Comparison of ENCODE assay signal across 29 cellular contexts in genomic region chr15:47834093-47834492, GRCh38.
"Had no signal": no experiment of that assay in that cellular context is flagged by ENCODE, and none has a peak within 500 bp of the region (broad histone marks: within the 10 kb centered on the region; RNA-seq: fewer than 3 reads in every experiment).

No MANE protein-coding gene starts in this region.

- H3K4me1 Mint-ChIP-seq: activated CD4-positive, alpha-beta memory T cell treated with anti-CD3 and anti-CD28 coated beads, Interleukin-2, amount 10 ng/mL, durations not matched to agents 7 days and 5 days; activated CD4-positive, alpha-beta T cell treated with anti-CD3 and anti-CD28 coated beads, Interleukin-2, amount 10 ng/mL, durations not matched to agents 7 days and 5 days; activated naive CD4-positive, alpha-beta T cell treated with anti-CD3 and anti-CD28 coated beads, Interleukin-2, amount 10 ng/mL, durations not matched to agents 7 days and 5 days; activated naive CD8-positive, alpha-beta T cell treated with anti-CD3 and anti-CD28 coated beads, Interleukin-2, amount 10 ng/mL, durations not matched to agents 7 days and 5 days; brain; central memory CD8-positive, alpha-beta T cell; endodermal cell had no signal

- H3K27ac Mint-ChIP-seq: activated CD4-positive, alpha-beta memory T cell treated with anti-CD3 and anti-CD28 coated beads, Interleukin-2, amount 10 ng/mL, durations not matched to agents 7 days and 5 days; activated CD4-positive, alpha-beta T cell treated with anti-CD3 and anti-CD28 coated beads, Interleukin-2, amount 10 ng/mL, durations not matched to agents 7 days and 5 days; activated naive CD4-positive, alpha-beta T cell treated with anti-CD3 and anti-CD28 coated beads, Interleukin-2, amount 10 ng/mL, durations not matched to agents 7 days and 5 days; activated naive CD4-positive, alpha-beta T cell treated with anti-CD3 and anti-CD28 coated beads, Interleukin-2, amount 50 U/mL, for 72 hours; activated naive CD8-positive, alpha-beta T cell treated with anti-CD3 and anti-CD28 coated beads, Interleukin-2, amount 10 ng/mL, durations not matched to agents 7 days and 5 days; activated T-cell treated with anti-CD3 and anti-CD28 coated beads, Interleukin-2, amount 50 U/mL, for 24 hours; activated T-cell treated with anti-CD3 and anti-CD28 coated beads, Interleukin-2, amount 50 U/mL, for 72 hours; brain; dendritic cell treated with granulocyte-macrophage colony-stimulating factor and Interleukin-4, amounts not matched to agents 40 ng/mL and 50 ng/mL, for 4 days; endodermal cell had no signal

- H3K27ac ChIP-seq: ascending aorta, breast epithelium, coronary artery, esophagus muscularis mucosa had no signal

- H3K4me3 Mint-ChIP-seq: activated CD4-positive, alpha-beta memory T cell treated with anti-CD3 and anti-CD28 coated beads, Interleukin-2, amount 10 ng/mL, durations not matched to agents 7 days and 5 days; activated CD4-positive, alpha-beta T cell treated with anti-CD3 and anti-CD28 coated beads, Interleukin-2, amount 10 ng/mL, durations not matched to agents 7 days and 5 days; activated naive CD4-positive, alpha-beta T cell treated with anti-CD3 and anti-CD28 coated beads, Interleukin-2, amount 10 ng/mL, durations not matched to agents 7 days and 5 days; activated naive CD8-positive, alpha-beta T cell treated with anti-CD3 and anti-CD28 coated beads, Interleukin-2, amount 10 ng/mL, durations not matched to agents 7 days and 5 days; activated T-cell treated with anti-CD3 and anti-CD28 coated beads, Interleukin-2, amount 50 U/mL, for 24 hours; activated T-cell treated with anti-CD3 and anti-CD28 coated beads, Interleukin-2, amount 50 U/mL, for 72 hours; brain; central memory CD8-positive, alpha-beta T cell; dendritic cell treated with granulocyte-macrophage colony-stimulating factor and Interleukin-4, amounts not matched to agents 40 ng/mL and 50 ng/mL, for 4 days; endodermal cell had no signal

- H3K27me3 Mint-ChIP-seq: activated CD4-positive, alpha-beta memory T cell treated with anti-CD3 and anti-CD28 coated beads, Interleukin-2, amount 10 ng/mL, durations not matched to agents 7 days and 5 days; activated CD4-positive, alpha-beta T cell treated with anti-CD3 and anti-CD28 coated beads, Interleukin-2, amount 10 ng/mL, durations not matched to agents 7 days and 5 days; activated naive CD4-positive, alpha-beta T cell treated with anti-CD3 and anti-CD28 coated beads, Interleukin-2, amount 10 ng/mL, durations not matched to agents 7 days and 5 days; activated naive CD8-positive, alpha-beta T cell treated with anti-CD3 and anti-CD28 coated beads, Interleukin-2, amount 10 ng/mL, durations not matched to agents 7 days and 5 days; activated T-cell treated with anti-CD3 and anti-CD28 coated beads, Interleukin-2, amount 50 U/mL, for 24 hours; central memory CD8-positive, alpha-beta T cell; dendritic cell treated with granulocyte-macrophage colony-stimulating factor and Interleukin-4, amounts not matched to agents 40 ng/mL and 50 ng/mL, for 4 days had no signal

- H3K4me1 ChIP-seq: ascending aorta, breast epithelium, esophagus muscularis mucosa had no signal

- ATAC-seq: activated naive CD4-positive, alpha-beta T cell treated with anti-CD3 and anti-CD28 coated beads, Interleukin-2, amount 50 U/mL, for 72 hours; activated T-cell treated with anti-CD3 and anti-CD28 coated beads, Interleukin-2, amount 50 U/mL, for 72 hours had no signal

- H3K9me3 ChIP-seq: ascending aorta, breast epithelium, esophagus muscularis mucosa had no signal

- H3K36me3 Mint-ChIP-seq: activated naive CD4-positive, alpha-beta T cell treated with anti-CD3 and anti-CD28 coated beads, Interleukin-2, amount 10 ng/mL, durations not matched to agents 7 days and 5 days; activated naive CD4-positive, alpha-beta T cell treated with anti-CD3 and anti-CD28 coated beads, Interleukin-2, amount 50 U/mL, for 72 hours; activated naive CD8-positive, alpha-beta T cell treated with anti-CD3 and anti-CD28 coated beads, Interleukin-2, amount 10 ng/mL, durations not matched to agents 7 days and 5 days; brain had no signal

- H3K36me3 ChIP-seq: ascending aorta, breast epithelium, esophagus muscularis mucosa had no signal

- H3K4me3 ChIP-seq: ascending aorta, breast epithelium, coronary artery, dorsolateral prefrontal cortex, esophagus muscularis mucosa had no signal

- H3K27me3 ChIP-seq: ascending aorta, breast epithelium, dorsolateral prefrontal cortex, esophagus muscularis mucosa had no signal

- DNase-seq: activated CD4-positive, alpha-beta memory T cell treated with anti-CD3 and anti-CD28 coated beads, Interleukin-2, amount 10 ng/mL, durations not matched to agents 7 days and 5 days; activated CD4-positive, alpha-beta T cell treated with anti-CD3 and anti-CD28 coated beads for 4 hours; activated CD4-positive, alpha-beta T cell treated with anti-CD3 and anti-CD28 coated beads, Interleukin-2, amount 10 ng/mL, durations not matched to agents 7 days and 5 days; activated CD4-positive, alpha-beta T cell treated with anti-CD3 and anti-CD28 coated beads, Interleukin-2, amount 50 U/mL, for 4 hours; activated CD4-positive, CD25-positive, alpha-beta regulatory T cell; activated CD4-positive, CD25-positive, alpha-beta regulatory T cell treated with anti-CD3 and anti-CD28 coated beads, Interleukin-2, amount 50 U/mL, for 72 hours; activated CD8-positive, alpha-beta memory T cell treated with anti-CD3 and anti-CD28 coated beads, Interleukin-2, amount 50 U/mL, for 48 hours; activated gamma-delta T cell; activated naive CD4-positive, alpha-beta T cell; activated naive CD4-positive, alpha-beta T cell treated with anti-CD3 and anti-CD28 coated beads, Interleukin-2, amount 10 ng/mL, durations not matched to agents 7 days and 5 days; activated naive CD8-positive, alpha-beta T cell treated with anti-CD3 and anti-CD28 coated beads, Interleukin-2, amount 10 ng/mL, durations not matched to agents 7 days and 5 days; activated T-cell treated with anti-CD3 and anti-CD28 coated beads for 4 hours; activated T-cell treated with anti-CD3 and anti-CD28 coated beads, Interleukin-2, amount 50 U/mL, for 24 hours; activated T-cell treated with anti-CD3 and anti-CD28 coated beads, Interleukin-2, amount 50 U/mL, for 72 hours; dorsolateral prefrontal cortex; effector memory CD4-positive, alpha-beta T cell; endodermal cell; erythroblast; foreskin melanocyte; glutamatergic neuron; T-helper 2 cell had no signal

- H3K9me3 Mint-ChIP-seq: activated CD4-positive, alpha-beta memory T cell treated with anti-CD3 and anti-CD28 coated beads, Interleukin-2, amount 10 ng/mL, durations not matched to agents 7 days and 5 days; activated naive CD4-positive, alpha-beta T cell treated with anti-CD3 and anti-CD28 coated beads, Interleukin-2, amount 10 ng/mL, durations not matched to agents 7 days and 5 days; activated T-cell treated with anti-CD3 and anti-CD28 coated beads, Interleukin-2, amount 50 U/mL, for 24 hours; central memory CD8-positive, alpha-beta T cell had no signal
